5 cellular contexts compared by ENCODE assay signal in the genomic region with DNA sequence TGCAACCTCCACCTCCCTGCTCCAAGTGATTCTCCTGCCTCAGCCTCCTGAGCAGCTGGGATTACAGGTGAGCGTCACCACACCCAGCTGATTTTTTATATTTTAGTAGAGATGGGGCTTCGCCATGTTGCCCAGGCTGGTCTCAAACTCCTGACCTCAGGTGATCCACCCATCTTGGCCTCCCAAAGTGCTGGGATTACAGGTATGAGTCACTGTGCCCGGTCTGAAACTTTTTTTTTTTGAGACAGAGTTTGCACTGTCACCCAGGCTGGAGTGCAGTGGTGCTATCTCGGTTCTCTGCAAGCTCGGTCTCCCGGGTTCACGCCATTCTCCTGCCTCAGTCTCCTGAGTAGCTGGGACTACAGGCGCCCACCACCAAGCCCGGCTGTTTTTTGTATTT. TPM values are rescaled to one million over a fixed set of nuclear protein-coding genes. Genes with fewer than 3 reads are reported as not detected.
DNase-seq lines count a peak whose midpoint lies in the region; ATAC-seq, FAIRE-seq and TF ChIP-seq lines count a peak whose summit lies in the region.
"Not testable (repeated sequence)": the region's sequence is repeated elsewhere in the genome, so short reads cannot be mapped to it uniquely, and the experiment has no call there.

No MANE protein-coding gene starts in this region.

- H3K9me3 ChIP-seq in PC-9 (ENCODE audit: insufficient read depth, low read depth); K562 (replicated peaks; ENCODE audit: control insufficient read depth, insufficient read depth, low read depth, low read length); esophagus (ENCODE audit: control insufficient read depth in 2 of 2, insufficient read depth in 1 of 2, low read depth in 1 of 2, low read length in 1 of 2); esophagus squamous epithelium; spleen: not testable (repeated sequence)

- not testable (repeated sequence) for H3K4me2 ChIP-seq in PC-9; K562 (ENCODE audit: insufficient read depth, low read length)

- TF ChIP-seq POLR2A in K562 (conservative IDR thresholded peaks at IDR 0.05); esophagus squamous epithelium (IDR thresholded peaks at IDR 0.05); spleen (IDR thresholded peaks at IDR 0.05): not testable (repeated sequence)

- not testable (repeated sequence) for TF ChIP-seq EP300 in K562 (IDR thresholded peaks at IDR 0.05; ENCODE audit: low read length)

- in situ Hi-C loops in K562 (cut with MboI): not testable (repeated sequence)

- DNase-seq in PC-9; K562 (ENCODE audit: extremely low read depth in 1 of 4, low spot score in 3 of 4); esophagus squamous epithelium (lab: John Stamatoyannopoulos, UW): not testable (repeated sequence)
- DNase-seq in spleen: peak; percentile 13

- H3K27ac ChIP-seq in PC-9 (0 out of 2 replicates have a peak overlapping the region, but pooled peaks have one; percentile 39), esophagus (ENCODE audit: low read depth in 2 of 2, low read length in 1 of 2) (peak overlapping the region; percentile 87 to 94), esophagus squamous epithelium (peak overlapping the region in 3 of 4 donors; percentile 79 to 86 (median 83))
- not testable (repeated sequence) for H3K27ac ChIP-seq in K562 (ENCODE audit: extremely low read depth, low read depth, low read length); spleen

- POLR2A ChIA-PET in PC-9 (lab: Charles Lee; ENCODE audit: unreplicated experiment); K562 (lab: Yijun Ruan, JAX): not testable (repeated sequence)

- not testable (repeated sequence) for BruUV-seq in PC-9 (replicated peaks; lab: Mats Ljungman, UMichigan); K562 (replicated peaks; lab: Mats Ljungman, UMichigan)

- not testable (repeated sequence) for H3K27me3 ChIP-seq in PC-9 (ENCODE audit: insufficient read depth, low read depth); esophagus (ENCODE audit: control insufficient read depth in 1 of 2, insufficient read depth in 2 of 2, low read length in 2 of 2); esophagus squamous epithelium; spleen (replicated peaks in 1 of 7)
- peaks cover 6 to 21% of the 10 kb centered on the region in 2 experiments for H3K27me3 ChIP-seq in K562 (ENCODE audit: control insufficient read depth in 2 of 2, insufficient read depth in 2 of 2, low read length in 2 of 2)

- not testable (repeated sequence) for H4K20me1 ChIP-seq in PC-9 (ENCODE audit: insufficient read depth); K562 (replicated peaks; ENCODE audit: control insufficient read depth, insufficient read depth, low read length)

- H3K4me1 ChIP-seq in PC-9 (replicated peaks; ENCODE audit: insufficient read depth): peaks cover 46% of the 10 kb centered on the region
- H3K4me1 ChIP-seq in K562 (replicated peaks in 1 of 2; ENCODE audit: control insufficient read depth in 2 of 2, insufficient read depth in 2 of 2, low read length in 2 of 2); esophagus (ENCODE audit: control insufficient read depth in 2 of 2, insufficient read depth in 2 of 2, low read length in 1 of 2): not testable (repeated sequence)
- H3K4me1 ChIP-seq in esophagus squamous epithelium: peaks cover 2 to 58% (median 24%) of the 10 kb centered on the region in 3 donors
- H3K4me1 ChIP-seq in spleen: peaks cover 0 to 22% (median 2%) of the 10 kb centered on the region in 6 donors

- WGBS in K562 (ENCODE audit: insufficient coverage, low coverage, missing lambda C conversion rate): 3% methylated on average over 6 of the region's 9 CpGs
- 57 to 77% methylated on average over 8 to 9 of the region's 9 CpGs for WGBS in esophagus, 2 donors
- 71 to 76% methylated on average over 8 to 9 of the region's 9 CpGs for WGBS in esophagus squamous epithelium, 2 donors
- WGBS in spleen, 5 donors: 85 to 94% (median 91%) methylated on average over 5 to 8 of the region's 9 CpGs

- ATAC-seq in K562: peak; percentile 47; the same call in 1 of the 3 replicates

- H3K79me2 ChIP-seq in PC-9 (ENCODE audit: low read depth); K562 (ENCODE audit: control insufficient read depth, insufficient read depth, low read length): not testable (repeated sequence)

- TF ChIP-seq RAD21 in K562 (CRISPR knock-in tag; conservative IDR thresholded peaks at IDR 0.05 in 1 of 2, IDR thresholded peaks at IDR 0.05 in 1 of 2): not testable (repeated sequence)

- not testable (repeated sequence) for H3K9ac ChIP-seq in K562 (ENCODE audit: insufficient read depth in 1 of 2, low read depth in 2 of 2, low read length in 2 of 2)

- not testable (repeated sequence) for FAIRE-seq in K562 (lab: Jason Lieb, UNC)

- H3K36me3 ChIP-seq in PC-9 (ENCODE audit: low read depth); K562 (ENCODE audit: control insufficient read depth, insufficient read depth, low read length); esophagus (ENCODE audit: control insufficient read depth in 2 of 2, insufficient read depth in 2 of 2, low read length in 1 of 2); esophagus squamous epithelium; spleen: not testable (repeated sequence)

- intact Hi-C loops in PC-9 (cut with micrococcal nuclease; ENCODE audit: unreplicated experiment); spleen (cut with DNase I; ENCODE audit: low total_unique reads): not testable (repeated sequence)
- intact Hi-C loops in K562 (cut with micrococcal nuclease): loop anchor here (5.0 kb wide), 1 partner anchor 384 kb away; no protein-coding TSS in a partner anchor
- intact Hi-C loops in esophagus squamous epithelium (cut with DNase I): loop anchor here (10.0 kb wide), 1 partner anchor 54 kb away; no protein-coding TSS in a partner anchor

- H3K9me2 ChIP-seq in PC-9 (ENCODE audit: insufficient read depth): not testable (repeated sequence)

- H2AFZ ChIP-seq in PC-9; K562 (ENCODE audit: low read depth, low read length): not testable (repeated sequence)

- H3K4me3 ChIP-seq in PC-9; K562; esophagus (ENCODE audit: low read depth in 1 of 2, low read length in 2 of 2); esophagus squamous epithelium; spleen: not testable (repeated sequence)

- peaks cover 22% of the 10 kb centered on the region for H3F3A ChIP-seq in PC-9 (ENCODE audit: insufficient read depth, low read depth)

- CTCF ChIA-PET in PC-9 (lab: Charles Lee); K562 (lab: Yijun Ruan, JAX; ENCODE audit: low intra/inter-chr PET ratio): not testable (repeated sequence)

- not testable (repeated sequence) for TF ChIP-seq CTCF in PC-9 (conservative IDR thresholded peaks at IDR 0.05); K562 (IDR thresholded peaks at IDR 0.05 in 2 of 3, conservative IDR thresholded peaks at IDR 0.05 in 1 of 3; ENCODE audit: insufficient read depth in 2 of 3, low read depth in 1 of 3, low read length in 3 of 3); esophagus squamous epithelium (IDR thresholded peaks at IDR 0.05); spleen (IDR thresholded peaks at IDR 0.05 in 8 of 11, conservative IDR thresholded peaks at IDR 0.05 in 3 of 11)

- not testable (repeated sequence) for H3K9me1 ChIP-seq in K562 (ENCODE audit: control insufficient read depth, insufficient read depth, low read length)

TF ChIP-seq in K562, 482 proteins besides CTCF, POLR2A, EP300 and RAD21 (continues in another document):
- TF ChIP-seq ARID1B (IDR thresholded peaks at IDR 0.05) (0 out of 2 replicates have a peak, but pooled peaks have one; percentile 8), C11orf30 (IDR thresholded peaks at IDR 0.05; ENCODE audit: low read depth) (0 out of 2 replicates have a peak, but pooled peaks have one; percentile 15), DPF2 (IDR thresholded peaks at IDR 0.05) (0 out of 2 replicates have a peak, but pooled peaks have one; percentile 35), FOSL1 (tag; conservative IDR thresholded peaks at IDR 0.05) (peak; percentile 34; the same call in 1 of the 2 replicates)

RNA-seq across cellular contexts. Expression of a gene that starts 21.0 kb away (rescaled TPM):
- total RNA-seq in PC-9 (2021) (6.0 and 8.8 TPM in 2 replicates), K562 (2014; rRNA removed) (not detected in 2 replicates), K562 (2014; rRNA removed; fragmentation: Illumina TruSeq; extraction: Trizol) (0.18 TPM in 1 of 2 replicates, not detected in the other), K562 (2015; rRNA removed; fragmentation: Illumina TruSeq; extraction: Trizol) (not detected in 2 replicates), K562 (2021) (0.09 and 0.24 TPM in 2 replicates), esophagus squamous epithelium (10 to 100 TPM in 2 of 4 donors, 1 to 10 TPM in 2; 3.8 to 11.8 (median 9.9) TPM), spleen (10 to 100 TPM; 18.9 to 34.5 (median 28.3) TPM)
- 0.23 and 0.60 TPM in 2 replicates for total RNA-seq in K562 (2011; cell fraction: chromatin; rRNA removed; ENCODE audit: low replicate concordance)
- total RNA-seq in K562 (2011; cell fraction: nucleolus; rRNA removed): not detected in 2 replicates
- total RNA-seq in K562 (2011; cell fraction: nucleoplasm; rRNA removed): 0.15 and 0.84 TPM in 2 replicates
- polyA plus RNA-seq in K562 (2011; rRNA removed) (0.04 TPM in 1 of 2 replicates, not detected in the other), K562 (2014; fragmentation: Illumina TruSeq; extraction: Trizol) (0.12 TPM in 2 replicates), K562 (2014; fragmentation: Nextera tagmentation; extraction: Ambion mirVana) (not detected), K562 (2014; rRNA removed) (0.04 and 0.23 TPM in 2 replicates), esophagus (1 to 10 TPM; 5.4 to 5.6 TPM), spleen (1 to 10 TPM; 6.8 to 8.9 (median 7.4) TPM)
- polyA plus RNA-seq in K562 (2011; cell fraction: cytosol; rRNA removed): 0.03 and 0.13 TPM in 2 replicates
- 0.07 and 0.10 TPM in 2 replicates for polyA plus RNA-seq in K562 (2011; cell fraction: nucleus; rRNA removed)
- 0.12 and 0.46 TPM in 2 replicates for polyA plus RNA-seq in K562 (2012)
- polyA minus RNA-seq in K562 (2011; rRNA and poly(A)+ RNA removed): 0.12 TPM in 1 of 2 replicates, not detected in the other
- polyA minus RNA-seq in K562 (2011; cell fraction: cytosol; rRNA and poly(A)+ RNA removed): not detected in 2 replicates
- polyA minus RNA-seq in K562 (2011; cell fraction: nucleus; rRNA and poly(A)+ RNA removed): not detected in 2 replicates
